Comparison of ENCODE assay signal across 8 cellular contexts in genomic region chr1:230632273-230632873, GRCh38.
A peak's percentile ranks its signal among the peaks of the same experiment; 100 is the strongest.
DNase-seq lines count a peak whose midpoint lies in the region; ATAC-seq and TF ChIP-seq lines count a peak whose summit lies in the region.

No MANE protein-coding gene starts in this region.

- in situ Hi-C loops in astrocyte of the spinal cord (cut with HindIII; ENCODE audit: low sequenced_read_pairs): no loop called here

- no peak overlapping the region for H3K4me3 ChIP-seq in astrocyte of the spinal cord (ENCODE audit: low read depth, low read length)

- DNase-seq in COLO668 (lab: John Stamatoyannopoulos, UW; ENCODE audit: unreplicated experiment) (peak; percentile 35), NCI-H2107 (lab: John Stamatoyannopoulos, UW) (peak; percentile 24), astrocyte of the spinal cord (ENCODE audit: low read depth, low spot score) (no peak), islet precursor cell (peak; percentile 69)

- TF ChIP-seq CTCF in astrocyte of the spinal cord (IDR thresholded peaks at IDR 0.05; ENCODE audit: low read depth, low read length): peak; percentile 52

- ATAC-seq in GM19351 (IDR thresholded peaks at IDR 0.05; ENCODE audit: unreplicated experiment) (peak; percentile 75), HG03342 (IDR thresholded peaks at IDR 0.05; ENCODE audit: unreplicated experiment) (no peak), GM21619 (IDR thresholded peaks at IDR 0.05; ENCODE audit: unreplicated experiment) (no peak), HG03439 (IDR thresholded peaks at IDR 0.05; ENCODE audit: unreplicated experiment) (no peak)
